ENCODE assay signal across 1 cellular context in genomic region chr9:101029300-101030021, GRCh38.
A peak's percentile ranks its signal among the peaks of the same experiment; 100 is the strongest.
TF ChIP-seq lines count a peak whose summit lies in the region.

No MANE protein-coding gene starts in this region.

TF ChIP-seq in HepG2, 621 proteins besides CTCF, POLR2A, EP300 and RAD21 (continued from another document and continues in another):
- no peak for TF ChIP-seq PAXIP1 (CRISPR knock-in tag; conservative IDR thresholded peaks at IDR 0.05)
- TF ChIP-seq ZFP90 (CRISPR knock-in tag; IDR thresholded peaks at IDR 0.05; ENCODE audit: borderline replicate concordance) = no peak
- no peak for TF ChIP-seq ZSCAN20 (CRISPR knock-in tag; IDR thresholded peaks at IDR 0.05; ENCODE audit: borderline replicate concordance)
- 0 out of 2 replicates have a peak, but pooled peaks have one; percentile 8 for TF ChIP-seq ZHX1 (CRISPR knock-in tag; IDR thresholded peaks at IDR 0.05; ENCODE audit: low read depth)
- peak; percentile 14 for TF ChIP-seq HNRNPLL (IDR thresholded peaks at IDR 0.05; ENCODE audit: low read depth, low read length, poor library complexity, severe bottlenecking)
- TF ChIP-seq RNF219 (CRISPR knock-in tag; IDR thresholded peaks at IDR 0.05) = no peak
- TF ChIP-seq SAP130 (CRISPR knock-in tag; IDR thresholded peaks at IDR 0.05; ENCODE audit: low read depth) = no peak
- no peak for TF ChIP-seq CREBL2 (CRISPR knock-in tag; IDR thresholded peaks at IDR 0.05; ENCODE audit: borderline replicate concordance)
- no peak for TF ChIP-seq TEAD3 (CRISPR knock-in tag; optimal IDR thresholded peaks at IDR 0.05; ENCODE audit: borderline replicate concordance)
- TF ChIP-seq ZNF280B (CRISPR knock-in tag; IDR thresholded peaks at IDR 0.05; ENCODE audit: borderline replicate concordance) = no peak
- no peak for TF ChIP-seq HHEX (CRISPR knock-in tag; IDR thresholded peaks at IDR 0.05)
- TF ChIP-seq ZNF687 (CRISPR knock-in tag; IDR thresholded peaks at IDR 0.05) = 0 out of 2 replicates have a peak, but pooled peaks have one; percentile 5
- no peak for TF ChIP-seq CHD4 (IDR thresholded peaks at IDR 0.05; ENCODE audit: borderline replicate concordance, low read length)
- TF ChIP-seq ZNF30 (CRISPR knock-in tag; IDR thresholded peaks at IDR 0.05) = no peak
- no peak for TF ChIP-seq MTF2 (CRISPR knock-in tag; IDR thresholded peaks at IDR 0.05; ENCODE audit: borderline replicate concordance)
- 0 out of 2 replicates have a peak, but pooled peaks have one; percentile 23 for TF ChIP-seq PRDM15 (CRISPR knock-in tag; IDR thresholded peaks at IDR 0.05)
- TF ChIP-seq SRSF9 (IDR thresholded peaks at IDR 0.05; ENCODE audit: borderline replicate concordance, insufficient read depth, low read depth, low read length, poor library complexity, severe bottlenecking) = no peak
- 0 out of 2 replicates have a peak, but pooled peaks have one; percentile 16 for TF ChIP-seq SRY (CRISPR knock-in tag; IDR thresholded peaks at IDR 0.05)
- 0 out of 2 replicates have a peak, but pooled peaks have one; percentile 41 for TF ChIP-seq DZIP1 (CRISPR knock-in tag; IDR thresholded peaks at IDR 0.05)
- TF ChIP-seq ZNF788 (CRISPR knock-in tag; IDR thresholded peaks at IDR 0.05; ENCODE audit: borderline replicate concordance) = no peak
- no peak for TF ChIP-seq ZNF709 (CRISPR knock-in tag; IDR thresholded peaks at IDR 0.05)
- TF ChIP-seq THAP8 (CRISPR knock-in tag; IDR thresholded peaks at IDR 0.05; ENCODE audit: borderline replicate concordance) = no peak
- peak; percentile 20; the same call in 1 of the 2 replicates for TF ChIP-seq KDM5B (CRISPR knock-in tag; IDR thresholded peaks at IDR 0.05; ENCODE audit: borderline replicate concordance)
- TF ChIP-seq ZIK1 (CRISPR knock-in tag; IDR thresholded peaks at IDR 0.05; ENCODE audit: borderline replicate concordance, low read depth) = no peak
- no peak for TF ChIP-seq NR2F1 (CRISPR knock-in tag; IDR thresholded peaks at IDR 0.05)
- no peak for TF ChIP-seq NFE2L2 (IDR thresholded peaks at IDR 0.05; ENCODE audit: low read length)
- TF ChIP-seq ZKSCAN5 (CRISPR knock-in tag; IDR thresholded peaks at IDR 0.05) = peak; percentile 94
- no peak for TF ChIP-seq FOXC1 (CRISPR knock-in tag; IDR thresholded peaks at IDR 0.05; ENCODE audit: borderline replicate concordance)
- TF ChIP-seq ZNF761 (CRISPR knock-in tag; conservative IDR thresholded peaks at IDR 0.05) = no peak; the same call in 1 of the 2 replicates
